ENCODE assay signal across 8 cellular contexts in the genomic region with DNA sequence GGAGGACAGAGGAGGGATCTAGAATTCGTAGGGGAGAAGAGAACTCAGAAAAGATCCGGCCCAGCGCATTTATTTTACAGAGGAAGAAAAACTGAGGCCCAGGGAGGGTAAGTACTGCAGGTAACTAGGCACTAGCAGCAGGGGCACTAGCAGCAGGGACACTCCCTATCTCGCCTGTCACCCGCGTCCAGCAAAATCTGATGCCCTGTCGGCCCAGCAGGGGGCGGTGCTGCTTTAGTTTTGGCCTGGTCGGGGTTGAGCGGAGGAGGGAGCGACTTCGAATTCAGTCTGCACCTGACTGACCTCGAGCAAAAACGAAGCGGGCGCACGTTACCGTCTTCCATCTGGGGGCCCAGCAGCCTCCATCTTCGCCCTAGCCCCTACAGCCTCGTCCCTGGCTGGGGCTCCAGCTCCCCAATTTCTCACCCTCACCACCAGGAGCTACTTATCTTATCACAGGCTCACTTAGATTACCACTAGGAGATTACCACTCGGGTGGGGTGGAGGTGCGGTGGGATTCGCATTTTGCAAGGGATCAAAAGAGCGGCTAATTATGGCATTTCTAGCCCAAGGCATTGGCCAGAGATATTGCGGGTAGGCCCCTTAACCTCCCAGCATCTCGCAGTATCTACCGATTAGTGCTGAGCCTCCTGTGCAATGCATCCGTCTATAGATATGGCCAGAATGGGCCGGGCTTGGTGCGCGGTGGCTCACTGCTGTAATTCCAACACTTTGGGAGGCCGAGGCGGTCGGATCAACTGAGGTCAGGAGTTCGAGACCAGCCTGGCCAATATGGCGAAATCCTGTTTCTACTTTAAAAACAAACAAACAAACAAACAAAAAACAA. TPM values are rescaled to one million over a fixed set of nuclear protein-coding genes. Genes with fewer than 3 reads are reported as not detected.
A peak's percentile ranks its signal among the peaks of the same experiment; 100 is the strongest.
DNase-seq lines count a peak whose midpoint lies in the region; ATAC-seq and TF ChIP-seq lines count a peak whose summit lies in the region.

No MANE protein-coding gene starts in this region.

- WGBS in lower leg skin, 2 donors, result 13 to 16% methylated on average over 35 to 36 of the region's 36 CpGs

- intact Hi-C loops in lower leg skin (cut with DNase I; ENCODE audit: low total_unique reads), result no loop called here

- TF ChIP-seq POLR2A in lower leg skin (IDR thresholded peaks at IDR 0.05), result no peak

- peak overlapping the region in 10 of 11 experiments; percentile 6 to 66 (median 43); a peak in 14 of 22 replicates for H3K9ac ChIP-seq in BLaER1 treated with 17β-estradiol and CSF1 and Interleukin-3, amounts not matched to agents 10 nM and 100 nM
- peak overlapping the region; percentile 60 to 79 for H3K9ac ChIP-seq in duodenal mucosa (ENCODE audit: low read depth in 1 of 2, low read length in 2 of 2)

- ATAC-seq in GM19397 (IDR thresholded peaks at IDR 0.05; ENCODE audit: unreplicated experiment) (peak; percentile 91), HG03565 (IDR thresholded peaks at IDR 0.05; ENCODE audit: unreplicated experiment) (peak; percentile 79)

- H3K4me1 ChIP-seq in BLaER1 treated with 17β-estradiol and CSF1 and Interleukin-3, amounts not matched to agents 10 nM and 100 nM, result peaks cover 5 to 22% (median 16%) of the 10 kb centered on the region in 10 experiments; a peak in 17 of 20 replicates
- H3K4me1 ChIP-seq in duodenal mucosa (ENCODE audit: control insufficient read depth in 1 of 2, insufficient read depth in 2 of 2, low read length in 2 of 2), result peaks cover 13 to 18% of the 10 kb centered on the region in 2 donors

- H3K9me3 ChIP-seq in BLaER1 treated with 17β-estradiol and CSF1 and Interleukin-3, amounts not matched to agents 10 nM and 100 nM (replicated peaks in 1 of 11), result no peaks in the 10 kb centered on the region
- no peaks in the 10 kb centered on the region for H3K9me3 ChIP-seq in duodenal mucosa (ENCODE audit: control insufficient read depth in 1 of 2, low read length in 2 of 2)

- H4K20me1 ChIP-seq in BLaER1 treated with 17β-estradiol and CSF1 and Interleukin-3, amounts not matched to agents 10 nM and 100 nM, result peaks cover 0 to 9% (median 0%) of the 10 kb centered on the region in 11 experiments; a peak in 2 of 22 replicates

- peaks cover 32 to 48% (median 42%) of the 10 kb centered on the region in 11 experiments for H3K27me3 ChIP-seq in BLaER1 treated with 17β-estradiol and CSF1 and Interleukin-3, amounts not matched to agents 10 nM and 100 nM
- H3K27me3 ChIP-seq in duodenal mucosa (ENCODE audit: control insufficient read depth in 1 of 2, insufficient read depth in 2 of 2, low read length in 2 of 2), result peaks cover 7 to 11% of the 10 kb centered on the region in 2 donors

- peak overlapping the region; percentile 51 to 73 (median 60) for H3K4me3 ChIP-seq in BLaER1 treated with 17β-estradiol and CSF1 and Interleukin-3, amounts not matched to agents 10 nM and 100 nM
- peak overlapping the region; percentile 77 to 79 for H3K4me3 ChIP-seq in duodenal mucosa (ENCODE audit: low read depth in 1 of 2, low read length in 2 of 2)
- no peak overlapping the region for H3K4me3 ChIP-seq in lower leg skin (ENCODE audit: low read depth, poor library complexity, severe bottlenecking)

- peak in 1 of 3 donors; percentile 91 for TF ChIP-seq CTCF in lower leg skin (IDR thresholded peaks at IDR 0.05)

- H3K36me3 ChIP-seq in BLaER1 treated with 17β-estradiol and CSF1 and Interleukin-3, amounts not matched to agents 10 nM and 100 nM, result no peaks in the 10 kb centered on the region
- H3K36me3 ChIP-seq in duodenal mucosa (ENCODE audit: control insufficient read depth in 1 of 2, insufficient read depth in 2 of 2, low read length in 2 of 2), result no peaks in the 10 kb centered on the region

- peak overlapping the region; percentile 88 to 100 (median 97) for H3K4me2 ChIP-seq in BLaER1 treated with 17β-estradiol and CSF1 and Interleukin-3, amounts not matched to agents 10 nM and 100 nM

- DNase-seq in NCI-H748 (lab: John Stamatoyannopoulos, UW; ENCODE audit: unreplicated experiment) (peak; percentile 89), lower leg skin (ENCODE audit: low spot score in 2 of 2) (peak; percentile 84 to 98)
- DNase-seq in activated CD4-positive, alpha-beta T cell treated with anti-CD3 and anti-CD28 coated beads, Interleukin-2, amount 50 U/mL, for 48 hours, result peak; percentile 93 to 96
- DNase-seq in stimulated activated CD4-positive, alpha-beta T cell treated with anti-CD3 and anti-CD28 coated beads, Interleukin-4, amount 100 ng/mL, for 24 hours, result peak; percentile 92

- H3K27ac ChIP-seq in BLaER1 treated with 17β-estradiol and CSF1 and Interleukin-3, amounts not matched to agents 10 nM and 100 nM, result no peak overlapping the region
- no peak overlapping the region for H3K27ac ChIP-seq in duodenal mucosa (ENCODE audit: low read depth, low read length)

RNA-seq across cellular contexts. Expression of gene CD8A, which starts 17.8 kb away (rescaled TPM):
- total RNA-seq in lower leg skin, result 1 to 10 TPM in 1 of 4 donors, under 1 TPM in 3; 0.49 to 1.9 (median 0.87) TPM

RNA-seq across cellular contexts. Expression of gene CD8B, which starts 53.1 kb away (rescaled TPM):
- 1 to 10 TPM in 2 of 4 donors, under 1 TPM in 1, not detected in 1; 0.76 to 2.4 (median 1.2) TPM for total RNA-seq in lower leg skin
